ENCODE assay signal across 10 cellular contexts in genomic region chr19:35555301-35556005, GRCh38. TPM values are rescaled to one million over a fixed set of nuclear protein-coding genes. Genes with fewer than 3 reads are reported as not detected.
DNase-seq lines count a peak whose midpoint lies in the region; ATAC-seq and TF ChIP-seq lines count a peak whose summit lies in the region.
"Had no signal": no experiment of that assay in that cellular context is flagged by ENCODE, and none has a peak within 500 bp of the region (broad histone marks: within the 10 kb centered on the region; RNA-seq: fewer than 3 reads in every experiment).

No MANE protein-coding gene starts in this region.

- H3K4me1 Mint-ChIP-seq in GM23338: peaks cover 10% of the 10 kb centered on the region

- no peak overlapping the region for H3K27ac Mint-ChIP-seq in GM23338

- intact Hi-C loops in OCI-LY7 (cut with micrococcal nuclease; ENCODE audit: unreplicated experiment) (loop anchor here (5.0 kb wide), 1 partner anchor 72 kb away; the partner anchor contains the start of gene RBM42), posterior vena cava (cut with DNase I) (loop anchor here in 1 of 2 donors (5.0 kb wide), 1 partner anchor 122 kb away; no protein-coding TSS in a partner anchor)

- peaks cover 11% of the 10 kb centered on the region; the same call in 1 of the 2 replicates for H3F3A ChIP-seq in GM23338 (replicated peaks; ENCODE audit: low read depth)

- H3K36me3 ChIP-seq in GM23338 (ENCODE audit: insufficient read depth): no peaks in the 10 kb centered on the region
- H3K36me3 ChIP-seq in OCI-LY7 (ENCODE audit: insufficient read depth, low read length): no peaks in the 10 kb centered on the region

- no TSS peak for BruUV-seq in OCI-LY7 (replicated peaks; lab: Mats Ljungman, UMichigan)

- CTCF ChIA-PET in OCI-LY7 (lab: Charles Lee; ENCODE audit: unreplicated experiment): no interaction called here

- H3K4me1 ChIP-seq in GM23338 (ENCODE audit: insufficient read depth) (peaks cover 8% of the 10 kb centered on the region; the same call in 1 of the 2 replicates), OCI-LY7 (ENCODE audit: insufficient read depth, low read length, poor library complexity, severe bottlenecking) (peaks cover 18% of the 10 kb centered on the region)

- peak overlapping the region; percentile 12; the same call in 1 of the 3 replicates for H3K4me3 Mint-ChIP-seq in GM23338

- H3K4me2 ChIP-seq in GM23338 (no peak overlapping the region), OCI-LY7 (ENCODE audit: low read length) (no peak overlapping the region)

- H3K27ac ChIP-seq in GM23338 (ENCODE audit: low read depth): no peak overlapping the region
- H3K27ac ChIP-seq in OCI-LY7 (ENCODE audit: low read depth, low read length, poor library complexity, severe bottlenecking): no peak overlapping the region

- peak; percentile 18 for ATAC-seq in GM23338
- ATAC-seq in GM19455 (IDR thresholded peaks at IDR 0.05; ENCODE audit: unreplicated experiment): no peak
- no peak for ATAC-seq in HG03280 (IDR thresholded peaks at IDR 0.05; ENCODE audit: unreplicated experiment)

- H3K9me3 ChIP-seq in OCI-LY7 (ENCODE audit: low read length): no peaks in the 10 kb centered on the region

- H3K36me3 Mint-ChIP-seq in GM23338 (ENCODE audit: low read depth): peaks cover 7% of the 10 kb centered on the region

- peaks cover 10% of the 10 kb centered on the region for H3K27me3 ChIP-seq in GM23338 (ENCODE audit: insufficient read depth)

- peaks cover 24% of the 10 kb centered on the region for H3K27me3 Mint-ChIP-seq in GM23338 (ENCODE audit: insufficient read depth, low read depth, poor library complexity)

- no peaks in the 10 kb centered on the region for H4K20me1 ChIP-seq in GM23338 (replicated peaks; ENCODE audit: insufficient read depth)
- no peaks in the 10 kb centered on the region for H4K20me1 ChIP-seq in OCI-LY7 (ENCODE audit: insufficient read depth, low read length)

- H3K9me2 ChIP-seq in GM23338 (ENCODE audit: insufficient read depth) (no peaks in the 10 kb centered on the region), OCI-LY7 (ENCODE audit: insufficient read depth, low read length) (no peaks in the 10 kb centered on the region)

- TF ChIP-seq CTCF in GM23338 (conservative IDR thresholded peaks at IDR 0.05; ENCODE audit: low read depth in 2 of 2) (peak; percentile 53 to 94), OCI-LY7 (conservative IDR thresholded peaks at IDR 0.05; ENCODE audit: low read length) (peak; percentile 66), fibroblast of the aortic adventitia (IDR thresholded peaks at IDR 0.05; ENCODE audit: insufficient read depth, low read length) (peak; percentile 25)

- POLR2A ChIA-PET in OCI-LY7 (lab: Charles Lee): no interaction called here

- H2AFZ ChIP-seq in GM23338 (no peak overlapping the region), OCI-LY7 (ENCODE audit: low read length) (no peak overlapping the region)

- H3K79me2 ChIP-seq in GM23338 (replicated peaks; ENCODE audit: insufficient read depth) (no peaks in the 10 kb centered on the region), OCI-LY7 (ENCODE audit: insufficient read depth, low read depth, low read length) (no peaks in the 10 kb centered on the region)

- H3K4me3 ChIP-seq in GM23338: no peak overlapping the region
- no peak overlapping the region for H3K4me3 ChIP-seq in OCI-LY7 (ENCODE audit: low read depth, low read length, poor library complexity, severe bottlenecking)
- H3K4me3 ChIP-seq in fibroblast of the aortic adventitia (ENCODE audit: low read depth, low read length): no peak overlapping the region

- no peaks in the 10 kb centered on the region; the same call in 1 of the 3 replicates for H3K9me3 Mint-ChIP-seq in GM23338

- peak; percentile 63 for DNase-seq in AG08396 (ENCODE audit: low spot score)
- DNase-seq in GM23338 (ENCODE audit: low spot score): peak; percentile 84
- DNase-seq in OCI-LY7 (ENCODE audit: low spot score): peak; percentile 51
- DNase-seq in fibroblast of the aortic adventitia (ENCODE audit: low read depth): peak; percentile 29
- DNase-seq in activated T-cell treated with anti-CD3 and anti-CD28 coated beads, Interleukin-2, amount 50 U/mL, for 1 hour: no peak
- DNase-seq in posterior vena cava (ENCODE audit: low spot score): no peak
- DNase-seq: MV-4-11; stimulated activated CD4-positive, alpha-beta T cell treated with anti-CD3 and anti-CD28 coated beads, Interleukin-4, amount 100 ng/mL, for 4 hours had no signal

TF ChIP-seq in GM23338, 12 proteins besides CTCF, POLR2A, EP300 and RAD21 (continues in another document):
- TF ChIP-seq REST (IDR thresholded peaks at IDR 0.05; ENCODE audit: unreplicated experiment) (no peak), NANOG (IDR thresholded peaks at IDR 0.05; ENCODE audit: borderline replicate concordance) (no peak), CREB1 (CRISPR knock-in tag; IDR thresholded peaks at IDR 0.05; ENCODE audit: low read depth) (no peak), EZH2phosphoT487 (IDR thresholded peaks at IDR 0.05; ENCODE audit: unreplicated experiment) (no peak), EZH2 (IDR thresholded peaks at IDR 0.05; ENCODE audit: low read depth, unreplicated experiment) (no peak)

RNA-seq across cellular contexts. Expression of gene ATP4A, which starts 8.0 kb away (rescaled TPM):
- total RNA-seq in GM23338 (2014; rRNA removed; shearing (Covaris generic)): 0.62 and 0.63 TPM in 2 replicates
- 0.61 and 1.0 TPM in 2 replicates for polyA plus RNA-seq in GM23338 (2016; fragmentation: Nextera tagmentation; extraction: Ambion mirVana)
- 0.15 and 0.92 TPM in 2 replicates for total RNA-seq in OCI-LY7 (2014; rRNA removed; shearing (Covaris generic))
- total RNA-seq in OCI-LY7 (2022) (0.33 and 0.36 TPM in 2 replicates), fibroblast of the aortic adventitia (ENCODE audit: low replicate concordance) (not detected in 2 replicates), posterior vena cava (not detected)

RNA-seq across cellular contexts. Expression of gene TMEM147, which starts 10.0 kb away (rescaled TPM):
- 164 and 170 TPM in 2 replicates for total RNA-seq in GM23338 (2014; rRNA removed; shearing (Covaris generic))
- 272 TPM in 2 replicates for polyA plus RNA-seq in GM23338 (2016; fragmentation: Nextera tagmentation; extraction: Ambion mirVana)
- total RNA-seq in OCI-LY7 (2014; rRNA removed; shearing (Covaris generic)): 83.2 and 85.8 TPM in 2 replicates
- total RNA-seq in OCI-LY7 (2022) (40.9 and 47.1 TPM in 2 replicates), fibroblast of the aortic adventitia (ENCODE audit: low replicate concordance) (25.0 and 63.7 TPM in 2 replicates), posterior vena cava (10 to 100 TPM; 52.4 to 61.1 TPM)

RNA-seq across cellular contexts. Expression of gene GAPDHS, which starts 22.2 kb away (rescaled TPM):
- not detected in 2 replicates for total RNA-seq in GM23338 (2014; rRNA removed; shearing (Covaris generic))
- polyA plus RNA-seq in GM23338 (2016; fragmentation: Nextera tagmentation; extraction: Ambion mirVana): 0.21 TPM in 1 of 2 replicates, not detected in the other
- total RNA-seq in OCI-LY7 (2014; rRNA removed; shearing (Covaris generic)): not detected in 2 replicates
- not detected in 2 replicates for total RNA-seq in OCI-LY7 (2022)
- total RNA-seq in fibroblast of the aortic adventitia (ENCODE audit: low replicate concordance): not detected in 2 replicates
- not detected for total RNA-seq in posterior vena cava

RNA-seq across cellular contexts. Expression of gene SBSN, which starts 27.3 kb away (rescaled TPM):
- not detected in 2 replicates for total RNA-seq in GM23338 (2014; rRNA removed; shearing (Covaris generic))
- 0.39 and 0.42 TPM in 2 replicates for polyA plus RNA-seq in GM23338 (2016; fragmentation: Nextera tagmentation; extraction: Ambion mirVana)
- not detected in 2 replicates for total RNA-seq in OCI-LY7 (2014; rRNA removed; shearing (Covaris generic))
- total RNA-seq in OCI-LY7 (2022) (not detected in 2 replicates), fibroblast of the aortic adventitia (ENCODE audit: low replicate concordance) (4.1 and 13.2 TPM in 2 replicates), posterior vena cava (not detected)

RNA-seq across cellular contexts. Expression of gene PMIS2, which starts 30.5 kb away (rescaled TPM):
- total RNA-seq in GM23338 (2014; rRNA removed; shearing (Covaris generic)): not detected in 2 replicates
- not detected in 2 replicates for polyA plus RNA-seq in GM23338 (2016; fragmentation: Nextera tagmentation; extraction: Ambion mirVana)
- total RNA-seq in OCI-LY7 (2014; rRNA removed; shearing (Covaris generic)): not detected in 2 replicates
- total RNA-seq in OCI-LY7 (2022): not detected in 2 replicates
- not detected in 2 replicates for total RNA-seq in fibroblast of the aortic adventitia (ENCODE audit: low replicate concordance)
- not detected for total RNA-seq in posterior vena cava

Comparison
In these comparisons a context has a peak if more than half of its experiments do, and no peak if none do; other contexts are left out.
1. DNase-seq: peak in AG08396 (single experiment), GM23338 (single experiment), OCI-LY7 (single experiment) and fibroblast of the aortic adventitia (single experiment); none in activated T-cell treated with anti-CD3 and anti-CD28 coated beads, Interleukin-2, amount 50 U/mL, for 1 hour (single experiment) and posterior vena cava (single experiment).
2. Peak in every context shown above with its lines, with median percentiles within 50 percentile points of each other: CTCF ChIP-seq.